In genomic region chr17:38741853-38742421, GRCh38 we compare ENCODE assay signal across 9 cellular contexts. TPM values are rescaled to one million over a fixed set of nuclear protein-coding genes. Genes with fewer than 3 reads are reported as not detected.
A peak's percentile ranks its signal among the peaks of the same experiment; 100 is the strongest.
DNase-seq lines count a peak whose midpoint lies in the region; ATAC-seq and TF ChIP-seq lines count a peak whose summit lies in the region.
"Had no signal": no experiment of that assay in that cellular context is flagged by ENCODE, and none has a peak within 500 bp of the region (broad histone marks: within the 10 kb centered on the region; RNA-seq: fewer than 3 reads in every experiment).

No MANE protein-coding gene starts in this region.

- TF ChIP-seq EP300 in gastroesophageal sphincter (IDR thresholded peaks at IDR 0.05) = no peak
- no peak for TF ChIP-seq EP300 in ovary (IDR thresholded peaks at IDR 0.05)

- H3K9me3 ChIP-seq in BE2C (no peaks in the 10 kb centered on the region), gastroesophageal sphincter (no peaks in the 10 kb centered on the region), ovary (no peaks in the 10 kb centered on the region), smooth muscle cell (replicated peaks; ENCODE audit: low read depth) (no peaks in the 10 kb centered on the region)

- CTCF ChIA-PET in RWPE1 (lab: Yijun Ruan, JAX) = interaction anchor here (0.6 kb wide), 1 partner anchor 24 kb away, joined by 4 read pairs; no protein-coding TSS in a partner anchor

- H3F3A ChIP-seq in smooth muscle cell (ENCODE audit: low read depth) = no peaks in the 10 kb centered on the region

- POLR2A ChIA-PET in RWPE1 (lab: Yijun Ruan, JAX; ENCODE audit: low non-redundant PET) = no interaction called here

- DNase-seq in BE2C (no peak), RWPE1 (ENCODE audit: low spot score) (no peak), ovary (peak in 2 of 5 donors; percentile 61 to 69), NCI-H82 (lab: John Stamatoyannopoulos, UW) (no peak), smooth muscle cell (lab: John Stamatoyannopoulos, UW; ENCODE audit: unreplicated experiment) (no peak)

- H4K20me1 ChIP-seq in smooth muscle cell (ENCODE audit: low read depth) = peaks cover 86% of the 10 kb centered on the region

- no peak overlapping the region for H2AFZ ChIP-seq in smooth muscle cell (ENCODE audit: low read depth)

- TF ChIP-seq CTCF in BE2C (IDR thresholded peaks at IDR 0.05; ENCODE audit: low read depth, low read length) = no peak
- TF ChIP-seq CTCF in RWPE1 (conservative IDR thresholded peaks at IDR 0.05; ENCODE audit: low read depth) = no peak
- TF ChIP-seq CTCF in gastroesophageal sphincter (IDR thresholded peaks at IDR 0.05) = no peak
- TF ChIP-seq CTCF in ovary (IDR thresholded peaks at IDR 0.05) = no peak
- TF ChIP-seq CTCF in smooth muscle cell (IDR thresholded peaks at IDR 0.05; ENCODE audit: borderline replicate concordance, insufficient read depth, poor library complexity, severe bottlenecking) = no peak

- no peak overlapping the region for H3K4me2 ChIP-seq in smooth muscle cell

- peaks cover 34% of the 10 kb centered on the region for H3K36me3 ChIP-seq in BE2C
- peaks cover 0 to 34% of the 10 kb centered on the region in 2 donors for H3K36me3 ChIP-seq in gastroesophageal sphincter
- H3K36me3 ChIP-seq in ovary = no peaks in the 10 kb centered on the region
- no peaks in the 10 kb centered on the region for H3K36me3 ChIP-seq in smooth muscle cell (ENCODE audit: low read depth)

- peaks cover 64% of the 10 kb centered on the region for H3K79me2 ChIP-seq in smooth muscle cell (ENCODE audit: low read depth)

- H3K4me1 ChIP-seq in BE2C = peaks cover 37% of the 10 kb centered on the region
- peaks cover 0 to 67% (median 28%) of the 10 kb centered on the region in 3 donors for H3K4me1 ChIP-seq in gastroesophageal sphincter
- peaks cover 20% of the 10 kb centered on the region for H3K4me1 ChIP-seq in ovary (ENCODE audit: insufficient read depth)
- H3K4me1 ChIP-seq in smooth muscle cell (ENCODE audit: low read depth) = peaks cover 12% of the 10 kb centered on the region

- intact Hi-C loops in ovary (cut with DNase I) = no loop called here

- TF ChIP-seq POLR2A in gastroesophageal sphincter (IDR thresholded peaks at IDR 0.05) (no peak), ovary (IDR thresholded peaks at IDR 0.05) (no peak)

- WGBS in gastroesophageal sphincter (ENCODE audit: low coverage in 1 of 2), 2 donors = 20 to 50% methylated on average over 1 of the region's 8 CpGs
- WGBS in ovary, 3 donors = 38 to 52% (median 50%) methylated on average over 8 of the region's 8 CpGs
- 97% methylated on average over 8 of the region's 8 CpGs for WGBS in smooth muscle cell (ENCODE audit: low lambda C conversion rate)

- no peak overlapping the region for H3K9ac ChIP-seq in smooth muscle cell (ENCODE audit: low read depth)

- H3K27me3 ChIP-seq in BE2C (no peaks in the 10 kb centered on the region), gastroesophageal sphincter (no peaks in the 10 kb centered on the region), ovary (no peaks in the 10 kb centered on the region), smooth muscle cell (ENCODE audit: low read depth) (no peaks in the 10 kb centered on the region)

- peak; percentile 66 for ATAC-seq in gastroesophageal sphincter
- no peak for ATAC-seq in GM21515 (IDR thresholded peaks at IDR 0.05; ENCODE audit: unreplicated experiment)
- ATAC-seq in GM21367 (IDR thresholded peaks at IDR 0.05; ENCODE audit: unreplicated experiment) = no peak

- H3K4me3 ChIP-seq in BE2C (ENCODE audit: low read depth, low read length) (peak overlapping the region; percentile 19; the same call in 1 of the 2 replicates), gastroesophageal sphincter (peak overlapping the region in 1 of 2 donors; percentile 13), ovary (no peak overlapping the region), smooth muscle cell (no peak overlapping the region)

- peak overlapping the region; percentile 94 for H3K27ac ChIP-seq in RWPE1
- peak overlapping the region; percentile 70 to 95 (median 88) for H3K27ac ChIP-seq in gastroesophageal sphincter
- H3K27ac ChIP-seq in ovary = peak overlapping the region; percentile 44 to 55
- H3K27ac ChIP-seq in smooth muscle cell (ENCODE audit: low read depth) = no peak overlapping the region

RNA-seq across cellular contexts. Expression of gene PCGF2, which starts 6.2 kb away (rescaled TPM):
- polyA plus RNA-seq in BE2C (2012; ENCODE audit: insufficient read depth, insufficient read length, low read depth) = 232 TPM
- total RNA-seq in gastroesophageal sphincter (10 to 100 TPM in 1 of 4 donors, 1 to 10 TPM in 3; 6.4 to 13.0 (median 9.7) TPM), ovary (10 to 100 TPM in 6 of 7 donors, 1 to 10 TPM in 1; 7.4 to 92.7 (median 63.4) TPM), smooth muscle cell (4.7 and 11.6 TPM in 2 replicates)
- polyA plus RNA-seq in ovary (10 to 100 TPM; 21.5 to 27.2 TPM), smooth muscle cell (6.1 and 11.2 TPM in 2 replicates)
- total RNA-seq: naive thymus-derived CD8-positive, alpha-beta T cell had no signal

RNA-seq across cellular contexts. Expression of gene PSMB3, which starts 10.6 kb away (rescaled TPM):
- 471 TPM for polyA plus RNA-seq in BE2C (2012; ENCODE audit: insufficient read depth, insufficient read length, low read depth)
- total RNA-seq in gastroesophageal sphincter (100 to 1,000 TPM; 107 to 123 (median 117) TPM), ovary (100 to 1,000 TPM in 3 of 7 donors, 10 to 100 TPM in 4; 77.0 to 145 (median 82.0) TPM), smooth muscle cell (265 and 312 TPM in 2 replicates)
- polyA plus RNA-seq in ovary (100 to 1,000 TPM; 106 to 138 TPM), smooth muscle cell (346 and 358 TPM in 2 replicates)

RNA-seq across cellular contexts. Expression of gene CISD3, which starts 11.8 kb away (rescaled TPM):
- 56.3 TPM for polyA plus RNA-seq in BE2C (2012; ENCODE audit: insufficient read depth, insufficient read length, low read depth)
- total RNA-seq in gastroesophageal sphincter (10 to 100 TPM in 2 of 4 donors, 1 to 10 TPM in 2; 8.5 to 14.9 (median 11.1) TPM), ovary (10 to 100 TPM in 5 of 7 donors, 1 to 10 TPM in 2; 6.2 to 31.1 (median 24.4) TPM), smooth muscle cell (0.54 and 1.3 TPM in 2 replicates)
- polyA plus RNA-seq in ovary (10 to 100 TPM in 1 of 2 donors, 1 to 10 TPM in 1; 6.6 to 18.4 TPM), smooth muscle cell (15.1 and 18.1 TPM in 2 replicates)

RNA-seq across cellular contexts. Expression of gene MLLT6, which starts 36.9 kb away (rescaled TPM):
- polyA plus RNA-seq in BE2C (2012; ENCODE audit: insufficient read depth, insufficient read length, low read depth) = 139 TPM
- total RNA-seq in gastroesophageal sphincter = 100 to 1,000 TPM in 1 of 4 donors, 10 to 100 TPM in 3; 55.6 to 101 (median 77.9) TPM
- 100 to 1,000 TPM in 5 of 7 donors, 10 to 100 TPM in 2; 73.2 to 278 (median 183) TPM for total RNA-seq in ovary
- 10 to 100 TPM; 52.3 to 99.4 TPM for polyA plus RNA-seq in ovary
- total RNA-seq in smooth muscle cell = 11.2 and 12.4 TPM in 2 replicates
- polyA plus RNA-seq in smooth muscle cell = 4.6 and 8.1 TPM in 2 replicates

RNA-seq across cellular contexts. Expression of gene PIP4K2B, which starts 57.4 kb away (rescaled TPM):
- polyA plus RNA-seq in BE2C (2012; ENCODE audit: insufficient read depth, insufficient read length, low read depth) = 82.6 TPM
- 10 to 100 TPM; 43.9 to 80.3 (median 62.1) TPM for total RNA-seq in gastroesophageal sphincter
- total RNA-seq in ovary = 10 to 100 TPM; 32.1 to 74.9 (median 66.5) TPM
- polyA plus RNA-seq in ovary = 10 to 100 TPM; 41.4 to 95.3 TPM
- total RNA-seq in smooth muscle cell = 31.9 and 46.5 TPM in 2 replicates
- polyA plus RNA-seq in smooth muscle cell = 11.1 and 13.7 TPM in 2 replicates
